In the genomic region with DNA sequence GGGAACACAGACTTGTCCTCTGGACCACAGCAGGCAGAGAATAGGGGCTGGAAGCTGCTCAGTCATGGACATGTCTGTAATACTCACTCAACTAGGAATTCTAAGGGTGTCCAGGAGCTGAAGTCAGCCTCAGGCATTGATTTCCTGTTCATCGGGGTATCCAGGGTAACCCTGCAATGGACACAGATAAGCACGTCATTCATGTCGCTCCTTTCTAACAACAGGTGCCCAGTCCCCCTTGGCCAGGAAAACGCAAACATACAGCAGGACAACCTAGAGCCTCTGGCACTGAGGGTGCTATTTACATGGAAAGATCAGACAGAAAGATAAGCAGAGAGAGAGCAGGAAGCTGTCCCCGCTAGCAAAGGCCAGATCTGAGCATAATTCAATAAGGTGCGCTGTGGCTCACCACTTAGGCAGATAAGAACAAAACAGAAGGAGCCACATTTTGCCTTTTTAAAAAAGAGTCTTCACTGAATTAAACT, we compare ENCODE assay signal across 1 cellular context.
TF ChIP-seq lines count a peak whose summit lies in the region.

No MANE protein-coding gene starts in this region.

TF ChIP-seq in HepG2, 621 proteins besides CTCF, POLR2A, EP300 and RAD21 (continued from another document):
- TF ChIP-seq CREB1 (IDR thresholded peaks at IDR 0.05) = peak; percentile 41
- peak; percentile 57 for TF ChIP-seq CREB1 (CRISPR knock-in tag; IDR thresholded peaks at IDR 0.05)
- TF ChIP-seq THAP11 (CRISPR knock-in tag; IDR thresholded peaks at IDR 0.05) = peak; percentile 47; the same call in 1 of the 2 replicates
- TF ChIP-seq, protein P1, sequence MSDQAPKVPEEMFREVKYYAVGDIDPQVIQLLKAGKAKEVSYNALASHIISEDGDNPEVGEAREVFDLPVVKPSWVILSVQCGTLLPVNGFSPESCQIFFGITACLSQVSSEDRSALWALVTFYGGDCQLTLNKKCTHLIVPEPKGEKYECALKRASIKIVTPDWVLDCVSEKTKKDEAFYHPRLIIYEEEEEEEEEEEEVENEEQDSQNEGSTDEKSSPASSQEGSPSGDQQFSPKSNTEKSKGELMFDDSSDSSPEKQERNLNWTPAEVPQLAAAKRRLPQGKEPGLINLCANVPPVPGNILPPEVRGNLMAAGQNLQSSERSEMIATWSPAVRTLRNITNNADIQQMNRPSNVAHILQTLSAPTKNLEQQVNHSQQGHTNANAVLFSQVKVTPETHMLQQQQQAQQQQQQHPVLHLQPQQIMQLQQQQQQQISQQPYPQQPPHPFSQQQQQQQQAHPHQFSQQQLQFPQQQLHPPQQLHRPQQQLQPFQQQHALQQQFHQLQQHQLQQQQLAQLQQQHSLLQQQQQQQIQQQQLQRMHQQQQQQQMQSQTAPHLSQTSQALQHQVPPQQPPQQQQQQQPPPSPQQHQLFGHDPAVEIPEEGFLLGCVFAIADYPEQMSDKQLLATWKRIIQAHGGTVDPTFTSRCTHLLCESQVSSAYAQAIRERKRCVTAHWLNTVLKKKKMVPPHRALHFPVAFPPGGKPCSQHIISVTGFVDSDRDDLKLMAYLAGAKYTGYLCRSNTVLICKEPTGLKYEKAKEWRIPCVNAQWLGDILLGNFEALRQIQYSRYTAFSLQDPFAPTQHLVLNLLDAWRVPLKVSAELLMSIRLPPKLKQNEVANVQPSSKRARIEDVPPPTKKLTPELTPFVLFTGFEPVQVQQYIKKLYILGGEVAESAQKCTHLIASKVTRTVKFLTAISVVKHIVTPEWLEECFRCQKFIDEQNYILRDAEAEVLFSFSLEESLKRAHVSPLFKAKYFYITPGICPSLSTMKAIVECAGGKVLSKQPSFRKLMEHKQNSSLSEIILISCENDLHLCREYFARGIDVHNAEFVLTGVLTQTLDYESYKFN (CRISPR knock-in tag; conservative IDR thresholded peaks at IDR 0.05) = peak; percentile 82
- TF ChIP-seq ZNF484 (CRISPR knock-in tag; IDR thresholded peaks at IDR 0.05; ENCODE audit: borderline replicate concordance, low read depth) = no peak
- TF ChIP-seq EED (CRISPR knock-in tag; IDR thresholded peaks at IDR 0.05) = no peak
- peak; percentile 59; the same call in 1 of the 2 replicates for TF ChIP-seq SIN3A (IDR thresholded peaks at IDR 0.05; ENCODE audit: borderline replicate concordance, low read depth, low read length)
- no peak for TF ChIP-seq HNRNPUL1 (IDR thresholded peaks at IDR 0.05; ENCODE audit: low read depth, low read length)
- TF ChIP-seq ETV5 (CRISPR knock-in tag; IDR thresholded peaks at IDR 0.05; ENCODE audit: borderline replicate concordance) = peak; percentile 70; the same call in 1 of the 2 replicates
- 0 out of 2 replicates have a peak, but pooled peaks have one; percentile 37 for TF ChIP-seq RXRA (CRISPR knock-in tag; IDR thresholded peaks at IDR 0.05)
- TF ChIP-seq, protein P2, sequence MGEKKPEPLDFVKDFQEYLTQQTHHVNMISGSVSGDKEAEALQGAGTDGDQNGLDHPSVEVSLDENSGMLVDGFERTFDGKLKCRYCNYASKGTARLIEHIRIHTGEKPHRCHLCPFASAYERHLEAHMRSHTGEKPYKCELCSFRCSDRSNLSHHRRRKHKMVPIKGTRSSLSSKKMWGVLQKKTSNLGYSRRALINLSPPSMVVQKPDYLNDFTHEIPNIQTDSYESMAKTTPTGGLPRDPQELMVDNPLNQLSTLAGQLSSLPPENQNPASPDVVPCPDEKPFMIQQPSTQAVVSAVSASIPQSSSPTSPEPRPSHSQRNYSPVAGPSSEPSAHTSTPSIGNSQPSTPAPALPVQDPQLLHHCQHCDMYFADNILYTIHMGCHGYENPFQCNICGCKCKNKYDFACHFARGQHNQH (CRISPR knock-in tag; IDR thresholded peaks at IDR 0.05) = peak; percentile 80
- TF ChIP-seq, protein P3, sequence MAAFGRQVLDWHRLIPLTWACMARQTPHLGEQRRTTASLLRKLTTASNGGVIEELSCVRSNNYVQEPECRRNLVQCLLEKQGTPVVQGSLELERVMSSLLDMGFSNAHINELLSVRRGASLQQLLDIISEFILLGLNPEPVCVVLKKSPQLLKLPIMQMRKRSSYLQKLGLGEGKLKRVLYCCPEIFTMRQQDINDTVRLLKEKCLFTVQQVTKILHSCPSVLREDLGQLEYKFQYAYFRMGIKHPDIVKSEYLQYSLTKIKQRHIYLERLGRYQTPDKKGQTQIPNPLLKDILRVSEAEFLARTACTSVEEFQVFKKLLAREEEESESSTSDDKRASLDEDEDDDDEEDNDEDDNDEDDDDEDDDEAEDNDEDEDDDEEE (CRISPR knock-in tag; IDR thresholded peaks at IDR 0.05) = 0 out of 2 replicates have a peak, but pooled peaks have one; percentile 29
- TF ChIP-seq CHD4 (IDR thresholded peaks at IDR 0.05; ENCODE audit: borderline replicate concordance, low read length) = 0 out of 2 replicates have a peak, but pooled peaks have one; percentile 52
